ENCODE assay signal across 8 cellular contexts in genomic region chr5:180353226-180353962, GRCh38. TPM values are rescaled to one million over a fixed set of nuclear protein-coding genes. Genes with fewer than 3 reads are reported as not detected.
DNase-seq lines count a peak whose midpoint lies in the region; ATAC-seq and TF ChIP-seq lines count a peak whose summit lies in the region.

GFPT2 (minus strand) TSS chr5:180353336; CDS start chr5:180353217, 119 bp downstream.

- DNase-seq in NCI-H774 (lab: John Stamatoyannopoulos, UW) (peak; percentile 46), erythroblast (lab: John Stamatoyannopoulos, UW) (peak; percentile 58 to 59), SKM-1 treated with dmso at 0.1 percent for 144 hours (lab: John Stamatoyannopoulos, UW; ENCODE audit: unreplicated experiment) (no peak)
- DNase-seq in activated T-cell treated with anti-CD3 and anti-CD28 coated beads, Interleukin-2, amount 50 U/mL, for 1 hour, result peak; percentile 85
- DNase-seq in stimulated activated CD8-positive, alpha-beta memory T cell treated with anti-CD3 and anti-CD28 coated beads, Interleukin-2, amount 100 ng/mL, for 1 hour (ENCODE audit: low read depth in 2 of 2), result peak; percentile 56 to 57

- peaks cover 46% of the 10 kb centered on the region for H3K27me3 ChIP-seq in mononuclear cell (ENCODE audit: insufficient read depth, low read length)

- TF ChIP-seq POLR2A in erythroblast (IDR thresholded peaks at IDR 0.05; ENCODE audit: low read length), result no peak

- no peaks in the 10 kb centered on the region for H3K9me3 ChIP-seq in mononuclear cell (ENCODE audit: low read depth, low read length)

- ATAC-seq in GM18498 (IDR thresholded peaks at IDR 0.05; ENCODE audit: unreplicated experiment), result peak; percentile 78
- ATAC-seq in HG02970 (IDR thresholded peaks at IDR 0.05; ENCODE audit: low FRiP score, unreplicated experiment), result peak; percentile 57

- peak within 1 kb of the TSS; percentile 36 for H3K4me3 ChIP-seq in mononuclear cell (ENCODE audit: low read length)

- H3K4me1 ChIP-seq in mononuclear cell (ENCODE audit: insufficient read depth, low read length), result peaks cover 14% of the 10 kb centered on the region

RNA-seq across cellular contexts. Expression of gene GFPT2, which starts in this region (rescaled TPM):
- total RNA-seq in mononuclear cell, result 1.7 TPM
